In the genomic region with DNA sequence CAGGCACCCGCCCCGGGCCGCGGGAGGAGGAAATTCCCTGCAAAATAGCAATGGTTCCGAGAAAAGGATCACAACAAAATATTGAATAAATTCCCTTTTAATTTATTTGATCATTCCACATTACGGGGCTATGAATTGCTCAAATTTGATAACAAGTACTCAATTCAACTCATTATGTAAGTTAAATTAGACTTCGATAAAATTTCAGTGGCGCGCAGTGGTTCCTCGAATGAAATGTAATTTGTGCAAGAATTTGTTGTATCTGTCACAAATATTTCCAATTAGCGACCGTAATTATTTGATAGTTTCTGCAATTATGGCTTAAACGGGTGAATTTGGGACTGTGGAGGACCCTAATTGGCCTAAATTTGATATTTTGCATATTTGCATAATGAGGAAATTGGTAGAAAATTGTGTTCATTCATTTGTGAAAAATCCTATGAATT, we compare ENCODE assay signal across 8 cellular contexts.
DNase-seq lines count a peak whose midpoint lies in the region; FAIRE-seq and TF ChIP-seq lines count a peak whose summit lies in the region.

No MANE protein-coding gene starts in this region.

- intact Hi-C loops in posterior cingulate gyrus (cut with DNase I) = no loop called here

- TF ChIP-seq CTCF in WI38 (IDR thresholded peaks at IDR 0.05; ENCODE audit: low read depth, low read length) = no peak

- TF ChIP-seq POLR2A in GM12892 (IDR thresholded peaks at IDR 0.05; ENCODE audit: low read depth, low read length) = no peak

- peak; percentile 44 for FAIRE-seq in GM12892 (lab: Jason Lieb, UNC)

- no peak for DNase-seq in GM12892 (ENCODE audit: insufficient read length)
- peak; percentile 25 for DNase-seq in germinal center (ENCODE audit: low spot score)
- DNase-seq in skeletal muscle cell (ENCODE audit: low read depth) = no peak
- no peak for DNase-seq in glomerular visceral epithelial cell (ENCODE audit: extremely low spot score)
- no peak for DNase-seq in posterior cingulate gyrus
- DNase-seq in pons (ENCODE audit: low spot score) = no peak
- no peak for DNase-seq in activated effector memory CD4-positive, alpha-beta T cell treated with anti-CD3 and anti-CD28 coated beads, Interleukin-2, amount 50 U/mL, for 16 hours

- H3K4me3 ChIP-seq in WI38 (ENCODE audit: low read depth, low read length) = peak overlapping the region; percentile 44
- peak overlapping the region; percentile 55 for H3K4me3 ChIP-seq in skeletal muscle cell (ENCODE audit: low read depth, low read length)
